In the genomic region with DNA sequence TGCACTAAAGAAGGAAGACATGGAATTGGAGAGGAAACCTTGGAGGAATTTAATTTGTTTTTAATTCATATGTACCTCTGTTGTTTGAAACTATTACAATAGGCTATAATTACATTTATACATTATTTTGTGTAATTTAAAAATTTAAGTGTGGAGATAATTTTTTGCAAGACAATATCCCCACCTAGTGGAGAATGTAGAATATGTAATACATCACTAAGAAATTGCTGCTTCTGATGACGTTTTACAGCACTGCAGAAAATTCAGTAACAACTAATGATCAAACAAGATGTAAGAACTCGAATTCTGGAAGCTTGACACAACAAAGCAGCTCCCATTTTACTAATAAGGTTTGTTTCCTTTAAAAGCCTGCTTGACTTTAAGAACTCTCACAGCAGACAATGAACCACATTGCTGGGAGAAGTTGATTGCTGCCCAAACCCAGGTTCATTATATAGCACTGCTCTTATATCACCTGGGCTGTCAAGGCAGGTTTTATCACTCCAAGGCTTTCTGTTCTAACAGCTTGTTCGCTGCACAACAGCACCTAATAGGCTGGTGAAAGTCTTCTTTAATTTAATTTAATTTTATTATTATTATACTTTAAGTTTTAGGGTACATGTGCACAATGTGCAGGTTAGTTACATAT, we compare ENCODE assay signal across 8 cellular contexts. TPM values are rescaled to one million over a fixed set of nuclear protein-coding genes. Genes with fewer than 3 reads are reported as not detected.
A peak's percentile ranks its signal among the peaks of the same experiment; 100 is the strongest.
DNase-seq lines count a peak whose midpoint lies in the region; ATAC-seq and TF ChIP-seq lines count a peak whose summit lies in the region.

No MANE protein-coding gene starts in this region.

- no peak overlapping the region for H3K27ac Mint-ChIP-seq in CD8-positive, alpha-beta T cell

- peak; percentile 88 for ATAC-seq in CD8-positive, alpha-beta T cell

- H3K9me3 Mint-ChIP-seq in CD8-positive, alpha-beta T cell: no peaks in the 10 kb centered on the region

- peaks cover 29% of the 10 kb centered on the region for H3K36me3 Mint-ChIP-seq in CD8-positive, alpha-beta T cell

- no peaks in the 10 kb centered on the region for H3K4me1 ChIP-seq in CD8-positive, alpha-beta T cell (ENCODE audit: insufficient read depth, low read length)
- H3K4me1 ChIP-seq in parathyroid adenoma: no peaks in the 10 kb centered on the region

- CTCF ChIA-PET in CD8-positive, alpha-beta T cell (lab: Charles Lee): interaction anchor here (0.6 to 3.2 kb wide), 16 partner anchors 14 to 714 kb away, joined by 3 to 28 read pairs (median 4); no protein-coding TSS in a partner anchor

- in situ Hi-C loops in SK-MEL-5 (cut with HindIII; ENCODE audit: low pct_unique_long_range_greater_than_20kb, low sequenced_read_pairs): no loop called here

- H3K27me3 ChIP-seq in CD8-positive, alpha-beta T cell (ENCODE audit: insufficient read depth, low read length): no peaks in the 10 kb centered on the region
- H3K27me3 ChIP-seq in HL-60 (ENCODE audit: insufficient read depth, poor library complexity, severe bottlenecking): no peaks in the 10 kb centered on the region
- H3K27me3 ChIP-seq in parathyroid adenoma (ENCODE audit: control insufficient read depth, insufficient read depth, low read length): no peaks in the 10 kb centered on the region

- peak; percentile 87 for TF ChIP-seq CTCF in CD8-positive, alpha-beta T cell (IDR thresholded peaks at IDR 0.05)
- no peak for TF ChIP-seq CTCF in HL-60 (IDR thresholded peaks at IDR 0.05; ENCODE audit: insufficient read depth, low read length)
- TF ChIP-seq CTCF in parathyroid adenoma (IDR thresholded peaks at IDR 0.05): peak; percentile 64

- no peak overlapping the region for H3K4me3 Mint-ChIP-seq in CD8-positive, alpha-beta T cell

- no peaks in the 10 kb centered on the region for H3K79me2 ChIP-seq in parathyroid adenoma

- H3K9ac ChIP-seq in parathyroid adenoma: no peak overlapping the region

- no peak overlapping the region for H2AFZ ChIP-seq in parathyroid adenoma

- no peak overlapping the region for H3K4me2 ChIP-seq in parathyroid adenoma (ENCODE audit: low read length)

- DNase-seq in CD8-positive, alpha-beta T cell: no peak
- DNase-seq in HL-60 (ENCODE audit: low read depth in 1 of 2, low spot score in 1 of 2): peak; percentile 8 to 23
- DNase-seq in SK-MEL-5 (ENCODE audit: low read depth, low spot score): peak; percentile 72
- peak; percentile 55 for DNase-seq in fibroblast of gingiva (ENCODE audit: low read depth)
- no peak for DNase-seq in NCI-H2029 (lab: John Stamatoyannopoulos, UW)
- DNase-seq in stimulated activated CD4-positive, alpha-beta T cell treated with anti-CD3 and anti-CD28 coated beads, Interleukin-4, amount 100 ng/mL, for 1 hour: no peak
- DNase-seq in activated T-cell treated with anti-CD3 and anti-CD28 coated beads, Interleukin-2, amount 50 U/mL, for 1 hour: no peak

- H3K27me3 Mint-ChIP-seq in CD8-positive, alpha-beta T cell (ENCODE audit: low read depth): no peaks in the 10 kb centered on the region

- intact Hi-C loops in CD8-positive, alpha-beta T cell (cut with DNase I, micrococcal nuclease): loop anchor here (1.0 to 10.0 kb wide), 8 partner anchors 58 to 715 kb away; a partner anchor contains a TSS

- no peak overlapping the region for H3K4me3 ChIP-seq in CD8-positive, alpha-beta T cell (ENCODE audit: low read depth, low read length)
- H3K4me3 ChIP-seq in HL-60 (replicated peaks; ENCODE audit: insufficient read depth, low read length) (no peak overlapping the region), parathyroid adenoma (ENCODE audit: low read depth, low read length) (no peak overlapping the region)

- no peaks in the 10 kb centered on the region for H3K9me3 ChIP-seq in CD8-positive, alpha-beta T cell (ENCODE audit: low read length)
- no peaks in the 10 kb centered on the region for H3K9me3 ChIP-seq in parathyroid adenoma (ENCODE audit: control insufficient read depth, low read length)

- H3K4me1 Mint-ChIP-seq in CD8-positive, alpha-beta T cell (ENCODE audit: low read depth): peaks cover 16% of the 10 kb centered on the region

- POLR2A ChIA-PET in CD8-positive, alpha-beta T cell (lab: Charles Lee): no interaction called here

- no peaks in the 10 kb centered on the region for H3K36me3 ChIP-seq in CD8-positive, alpha-beta T cell (ENCODE audit: insufficient read depth, low read length)
- no peaks in the 10 kb centered on the region for H3K36me3 ChIP-seq in parathyroid adenoma (ENCODE audit: control insufficient read depth, insufficient read depth, low read length)

- H3K27ac ChIP-seq in CD8-positive, alpha-beta T cell (ENCODE audit: low read depth, low read length): no peak overlapping the region
- H3K27ac ChIP-seq in HL-60 (replicated peaks): peak overlapping the region; percentile 63
- H3K27ac ChIP-seq in parathyroid adenoma: no peak overlapping the region

RNA-seq across cellular contexts. Expression of a gene that starts 53.4 kb away (rescaled TPM):
- total RNA-seq in CD8-positive, alpha-beta T cell: 10 to 100 TPM; 28.5 to 28.6 TPM
- total RNA-seq in SK-MEL-5 (2014; rRNA removed; shearing (Covaris generic)): 50.3 and 57.3 TPM in 2 replicates
- 34.9 and 35.5 TPM in 2 replicates for polyA plus RNA-seq in SK-MEL-5 (2015; cell fraction: cytosol; rRNA removed)
- 179 and 266 TPM in 2 replicates for polyA plus RNA-seq in SK-MEL-5 (2015; cell fraction: nucleus; rRNA removed)

Comparison
In these comparisons a context has a peak if more than half of its experiments do, and no peak if none do; other contexts are left out.
1. DNase-seq: peak in HL-60 (2 of 2), SK-MEL-5 (single experiment) and fibroblast of gingiva (single experiment); none in CD8-positive, alpha-beta T cell (0 of 7), NCI-H2029 (single experiment), stimulated activated CD4-positive, alpha-beta T cell treated with anti-CD3 and anti-CD28 coated beads, Interleukin-4, amount 100 ng/mL, for 1 hour (single experiment) and activated T-cell treated with anti-CD3 and anti-CD28 coated beads, Interleukin-2, amount 50 U/mL, for 1 hour (single experiment).